ENCODE assay signal across 15 cellular contexts in genomic region chr13:43006893-43007631, GRCh38. TPM values are rescaled to one million over a fixed set of nuclear protein-coding genes. Genes with fewer than 3 reads are reported as not detected.
DNase-seq lines count a peak whose midpoint lies in the region; ATAC-seq, FAIRE-seq and TF ChIP-seq lines count a peak whose summit lies in the region.
"Had no signal": no experiment of that assay in that cellular context is flagged by ENCODE, and none has a peak within 500 bp of the region (broad histone marks: within the 10 kb centered on the region; RNA-seq: fewer than 3 reads in every experiment).

No MANE protein-coding gene starts in this region.

- POLR2A ChIA-PET in MCF 10A (lab: Yijun Ruan, JAX) = interaction anchor here (0.8 to 1.2 kb wide), 4 partner anchors 10 to 48 kb away, joined by 3 to 4 read pairs (median 3); no protein-coding TSS in a partner anchor
- POLR2A ChIA-PET in GM12878 (lab: Charles Lee) = interaction anchor here (0.7 to 1.3 kb wide), 2 partner anchors 16 to 17 kb away, joined by 3 to 5 read pairs; partner anchors contain the start of gene EPSTI1
- POLR2A ChIA-PET in T-cell (lab: Charles Lee) = no interaction called here

- DNase-seq in MCF 10A (ENCODE audit: unreplicated experiment) (peak; percentile 42), breast epithelium (ENCODE audit: low spot score in 2 of 2) (no peak), GM12878 (ENCODE audit: low read depth, low spot score) (no peak), kidney tubule cell (ENCODE audit: low spot score) (peak; percentile 49), upper lobe of right lung (no peak), T1000 (lab: John Stamatoyannopoulos, UW) (no peak), T-cell (no peak), dedifferentiated amniotic fluid mesenchymal stem cell (ENCODE audit: extremely low spot score) (no peak)
- DNase-seq: effector memory CD8-positive, alpha-beta T cell; NCI-H1092; occipital lobe had no signal

- no peaks in the 10 kb centered on the region for H3K79me2 ChIP-seq in GM12878 (ENCODE audit: control insufficient read depth, insufficient read depth, low read length)

- no peaks in the 10 kb centered on the region for H3K9me3 ChIP-seq in breast epithelium
- H3K9me3 ChIP-seq in GM12878 (replicated peaks; ENCODE audit: control insufficient read depth, insufficient read depth, low read length) = no peaks in the 10 kb centered on the region
- H3K9me3 ChIP-seq in upper lobe of right lung = no peaks in the 10 kb centered on the region

- no TSS peak for BruUV-seq in MCF 10A (replicated peaks; lab: Mats Ljungman, UMichigan)
- no TSS peak for BruUV-seq in GM12878 (replicated peaks; lab: Mats Ljungman, UMichigan)

- RAD21 ChIA-PET in GM12878 (lab: Charles Lee; ENCODE audit: unreplicated experiment) = no interaction called here

- H2AFZ ChIP-seq in GM12878 (ENCODE audit: control insufficient read depth, low read depth, low read length) = no peak overlapping the region

- H3K27me3 ChIP-seq in breast epithelium (no peaks in the 10 kb centered on the region), GM12878 (replicated peaks in 1 of 2; ENCODE audit: control insufficient read depth in 2 of 2, insufficient read depth in 2 of 2, low read length in 1 of 2) (0 out of 4 replicates have a peak, but pooled peaks cover 0 to 3% of the 10 kb centered on the region in 2 experiments), upper lobe of right lung (no peaks in the 10 kb centered on the region)

- H3K9ac ChIP-seq in GM12878 (ENCODE audit: control insufficient read depth, insufficient read depth, low read length) = no peak overlapping the region

- H4K20me1 ChIP-seq in GM12878 (ENCODE audit: control insufficient read depth, insufficient read depth) = no peaks in the 10 kb centered on the region

- H3K27me3 Mint-ChIP-seq in MCF 10A (ENCODE audit: insufficient read depth, unreplicated experiment) = no peaks in the 10 kb centered on the region
- H3K27me3 Mint-ChIP-seq in T-cell = peaks cover 0 to 5% of the 10 kb centered on the region in 2 donors

- H3K36me3 Mint-ChIP-seq in MCF 10A (ENCODE audit: insufficient read depth, unreplicated experiment) (peaks cover 5% of the 10 kb centered on the region), T-cell (peaks cover 10% of the 10 kb centered on the region)

- TF ChIP-seq EP300 in GM12878 (IDR thresholded peaks at IDR 0.05; ENCODE audit: borderline replicate concordance in 1 of 2, control insufficient read depth in 1 of 2, low read depth in 2 of 2, low read length in 2 of 2) = no peak

- no peaks in the 10 kb centered on the region for H3K4me1 ChIP-seq in breast epithelium
- no peaks in the 10 kb centered on the region for H3K4me1 ChIP-seq in GM12878 (ENCODE audit: control insufficient read depth, insufficient read depth, low read length)
- H3K4me1 ChIP-seq in upper lobe of right lung = peaks cover 3% of the 10 kb centered on the region

- intact Hi-C loops in MCF 10A (cut with micrococcal nuclease) = no loop called here
- intact Hi-C loops in breast epithelium (cut with DNase I; ENCODE audit: low total_unique reads) = no loop called here
- intact Hi-C loops in GM12878 (cut with micrococcal nuclease; ENCODE audit: unreplicated experiment) = no loop called here
- intact Hi-C loops in upper lobe of right lung (cut with DNase I) = no loop called here

- 11% methylated on average over 3 of the region's 3 CpGs for WGBS in GM12878 (ENCODE audit: insufficient coverage, insufficient replicate concordance, low lambda C conversion rate, missing lambda C conversion rate)

- in situ Hi-C loops in GM12878 (cut with MboI) = no loop called here

- no peak overlapping the region for H3K4me3 ChIP-seq in breast epithelium
- H3K4me3 ChIP-seq in GM12878 = no peak overlapping the region
- H3K4me3 ChIP-seq in upper lobe of right lung = no peak overlapping the region

- TF ChIP-seq CTCF in MCF 10A (IDR thresholded peaks at IDR 0.05; ENCODE audit: unreplicated experiment) (no peak), breast epithelium (IDR thresholded peaks at IDR 0.05) (no peak), GM12878 (IDR thresholded peaks at IDR 0.05 in 2 of 3, conservative IDR thresholded peaks at IDR 0.05 in 1 of 3; ENCODE audit: control insufficient read depth in 2 of 3, extremely low read depth in 1 of 3, insufficient read depth in 1 of 3, low read depth in 3 of 3, low read length in 3 of 3) (no peak), upper lobe of right lung (IDR thresholded peaks at IDR 0.05) (no peak)

- no peaks in the 10 kb centered on the region for H3K36me3 ChIP-seq in breast epithelium
- no peaks in the 10 kb centered on the region for H3K36me3 ChIP-seq in GM12878 (ENCODE audit: control insufficient read depth in 2 of 2, insufficient read depth in 2 of 2, low read length in 1 of 2)
- H3K36me3 ChIP-seq in upper lobe of right lung = no peaks in the 10 kb centered on the region

- H3K27ac ChIP-seq in breast epithelium (no peak overlapping the region), GM12878 (ENCODE audit: control insufficient read depth, insufficient read depth) (no peak overlapping the region), upper lobe of right lung (no peak overlapping the region)

- SMC1A ChIA-PET in GM12878 (lab: Charles Lee; ENCODE audit: uncharacterized antibody, unreplicated experiment) = interaction anchor here (1.0 to 1.1 kb wide), 3 partner anchors 9 to 21 kb away, joined by 3 to 9 read pairs (median 3); no protein-coding TSS in a partner anchor

- no peak overlapping the region for H3K4me2 ChIP-seq in GM12878 (ENCODE audit: control insufficient read depth, insufficient read depth)

- H3K4me1 Mint-ChIP-seq in MCF 10A (ENCODE audit: insufficient read depth, unreplicated experiment) (peaks cover 35% of the 10 kb centered on the region), T-cell (peaks cover 0 to 2% (median 0%) of the 10 kb centered on the region in 3 donors)

- no peak for TF ChIP-seq RAD21 in GM12878 (IDR thresholded peaks at IDR 0.05; ENCODE audit: insufficient read depth, low read depth, low read length)

- ATAC-seq in GM12878 (peak; percentile 28; the same call in 2 of the 3 replicates), upper lobe of right lung (peak; percentile 67), T-cell (replicated peaks in 1 of 4) (no peak)
- ATAC-seq: effector memory CD8-positive, alpha-beta T cell; Panc1 had no signal

- FAIRE-seq in GM12878 (lab: Jason Lieb, UNC) = no peak
- FAIRE-seq: D721Med, H54 had no signal

- CTCF ChIA-PET in MCF 10A (lab: Yijun Ruan, JAX) = interaction anchor here (0.6 to 1.0 kb wide), 3 partner anchors 75 to 151 kb away, joined by 3 to 4 read pairs (median 3); no protein-coding TSS in a partner anchor
- CTCF ChIA-PET in GM12878 (lab: Yijun Ruan, JAX) = interaction anchor here (0.9 kb wide), 1 partner anchor 78 kb away, joined by 3 read pairs; no protein-coding TSS in a partner anchor
- CTCF ChIA-PET in T-cell (lab: Charles Lee) = no interaction called here

- peak overlapping the region; percentile 88 for H3K27ac Mint-ChIP-seq in MCF 10A (ENCODE audit: low read depth, unreplicated experiment)
- H3K27ac Mint-ChIP-seq in T-cell = no peak overlapping the region
- H3K27ac Mint-ChIP-seq: activated naive CD8-positive, alpha-beta T cell had no signal

- H3K9me3 Mint-ChIP-seq in MCF 10A (ENCODE audit: unreplicated experiment) = peaks cover 2% of the 10 kb centered on the region
- H3K9me3 Mint-ChIP-seq in T-cell = peaks cover 0 to 8% (median 6%) of the 10 kb centered on the region in 3 donors
- H3K9me3 Mint-ChIP-seq: effector memory CD8-positive, alpha-beta T cell had no signal

- H3K4me3 Mint-ChIP-seq in MCF 10A (ENCODE audit: unreplicated experiment) (no peak overlapping the region), T-cell (no peak overlapping the region)
- H3K4me3 Mint-ChIP-seq: activated naive CD8-positive, alpha-beta T cell; effector memory CD8-positive, alpha-beta T cell had no signal

- TF ChIP-seq POLR2A in breast epithelium (IDR thresholded peaks at IDR 0.05) (no peak), GM12878 (IDR thresholded peaks at IDR 0.05; ENCODE audit: low read depth, low read length) (no peak)

RNA-seq across cellular contexts. Expression of gene EPSTI1, which starts 15.0 kb away (rescaled TPM):
- total RNA-seq in MCF 10A (2022) (not detected in 2 replicates), breast epithelium (1 to 10 TPM; 5.0 to 6.6 (median 5.1) TPM), GM12878 (2014; rRNA removed) (22.0 and 24.9 TPM in 2 replicates), GM12878 (2014; rRNA removed; fragmentation: Illumina TruSeq; extraction: Trizol) (26.4 and 32.0 TPM in 2 replicates), GM12878 (2021) (31.4 and 43.3 TPM in 2 replicates), upper lobe of right lung (24.7 TPM), T-cell (10 to 100 TPM; 15.3 to 29.9 (median 28.5) TPM)
- total RNA-seq in GM12878 (2013; cell fraction: nucleolus; rRNA removed) = 60.8 and 68.9 TPM in 2 replicates
- 12.9 TPM for polyA plus RNA-seq in GM12878 (2011; ENCODE audit: low read depth)
- polyA plus RNA-seq in GM12878 (2011; rRNA removed) (31.3 and 47.1 TPM in 2 replicates), GM12878 (2014; fragmentation: Illumina TruSeq; extraction: Trizol) (32.0 and 42.2 TPM in 2 replicates), GM12878 (2014; fragmentation: Nextera tagmentation; extraction: Ambion mirVana) (1 to 10 TPM; 4.7 to 8.9 TPM), GM12878 (2014; rRNA removed) (23.0 and 29.8 TPM in 2 replicates), GM12878 (2016; fragmentation: Nextera tagmentation; extraction: Ambion mirVana) (10 to 100 TPM; 14.2 to 14.6 TPM)
- 14.9 and 25.8 TPM in 2 replicates for polyA plus RNA-seq in GM12878 (2011; cell fraction: cytosol; rRNA removed)
- 25.8 and 27.6 TPM in 2 replicates for polyA plus RNA-seq in GM12878 (2011; cell fraction: nucleus; rRNA removed)
- polyA plus RNA-seq in GM12878 (2012) = 18.7 and 26.8 TPM in 2 replicates
- 12.1 and 13.1 TPM in 2 replicates for polyA minus RNA-seq in GM12878 (2011; rRNA and poly(A)+ RNA removed)
- polyA minus RNA-seq in GM12878 (2011; cell fraction: cytosol; rRNA and poly(A)+ RNA removed) = 14.1 and 15.0 TPM in 2 replicates
- 14.9 and 26.5 TPM in 2 replicates for polyA minus RNA-seq in GM12878 (2011; cell fraction: nucleus; rRNA and poly(A)+ RNA removed)

RNA-seq across cellular contexts. Expression of gene DNAJC15, which starts 16.3 kb away (rescaled TPM):
- total RNA-seq in MCF 10A (2022) (32.4 and 34.0 TPM in 2 replicates), breast epithelium (10 to 100 TPM in 2 of 3 donors, 1 to 10 TPM in 1; 9.2 to 14.4 (median 12.9) TPM), GM12878 (2014; rRNA removed) (30.4 and 36.4 TPM in 2 replicates), GM12878 (2014; rRNA removed; fragmentation: Illumina TruSeq; extraction: Trizol) (15.1 and 16.5 TPM in 2 replicates), GM12878 (2021) (29.5 and 30.2 TPM in 2 replicates), upper lobe of right lung (15.1 TPM), T-cell (10 to 100 TPM in 1 of 5 donors, 1 to 10 TPM in 4; 4.4 to 10.8 (median 8.5) TPM)
- total RNA-seq in GM12878 (2013; cell fraction: nucleolus; rRNA removed) = 31.1 and 33.5 TPM in 2 replicates
- polyA plus RNA-seq in GM12878 (2011; ENCODE audit: low read depth) = 3.7 TPM
- polyA plus RNA-seq in GM12878 (2011; rRNA removed) (47.3 and 58.4 TPM in 2 replicates), GM12878 (2014; fragmentation: Illumina TruSeq; extraction: Trizol) (13.1 TPM in 2 replicates), GM12878 (2014; fragmentation: Nextera tagmentation; extraction: Ambion mirVana) (100 to 1,000 TPM; 102 to 104 TPM), GM12878 (2014; rRNA removed) (50.4 and 52.6 TPM in 2 replicates), GM12878 (2016; fragmentation: Nextera tagmentation; extraction: Ambion mirVana) (10 to 100 TPM; 94.4 to 98.8 TPM)
- polyA plus RNA-seq in GM12878 (2011; cell fraction: cytosol; rRNA removed) = 38.7 and 59.0 TPM in 2 replicates
- 26.1 and 29.6 TPM in 2 replicates for polyA plus RNA-seq in GM12878 (2011; cell fraction: nucleus; rRNA removed)
- polyA plus RNA-seq in GM12878 (2012) = 15.5 and 16.5 TPM in 2 replicates
- polyA minus RNA-seq in GM12878 (2011; rRNA and poly(A)+ RNA removed) = 20.0 and 24.4 TPM in 2 replicates
- 7.8 and 16.5 TPM in 2 replicates for polyA minus RNA-seq in GM12878 (2011; cell fraction: cytosol; rRNA and poly(A)+ RNA removed)
- 8.7 and 13.7 TPM in 2 replicates for polyA minus RNA-seq in GM12878 (2011; cell fraction: nucleus; rRNA and poly(A)+ RNA removed)

Comparison
In these comparisons a context has a peak if more than half of its experiments do, and no peak if none do; other contexts are left out.
1. DNase-seq: peak in MCF 10A (single experiment) and kidney tubule cell (single experiment); none in breast epithelium (0 of 2), GM12878 (single experiment), upper lobe of right lung (single experiment), T1000 (single experiment), T-cell (0 of 34) and dedifferentiated amniotic fluid mesenchymal stem cell (single experiment).
2. ATAC-seq: peak in GM12878 (single experiment) and upper lobe of right lung (single experiment); none in T-cell (0 of 4).
3. CTCF ChIA-PET loops: an anchor here in MCF 10A (0.6 to 1.0 kb wide) and GM12878 (0.9 kb wide); none called in T-cell.
4. POLR2A ChIA-PET loops: an anchor here in MCF 10A (0.8 to 1.2 kb wide) and GM12878 (0.7 to 1.3 kb wide); none called in T-cell.